ENCODE assay signal across 1 cellular context in the genomic region with DNA sequence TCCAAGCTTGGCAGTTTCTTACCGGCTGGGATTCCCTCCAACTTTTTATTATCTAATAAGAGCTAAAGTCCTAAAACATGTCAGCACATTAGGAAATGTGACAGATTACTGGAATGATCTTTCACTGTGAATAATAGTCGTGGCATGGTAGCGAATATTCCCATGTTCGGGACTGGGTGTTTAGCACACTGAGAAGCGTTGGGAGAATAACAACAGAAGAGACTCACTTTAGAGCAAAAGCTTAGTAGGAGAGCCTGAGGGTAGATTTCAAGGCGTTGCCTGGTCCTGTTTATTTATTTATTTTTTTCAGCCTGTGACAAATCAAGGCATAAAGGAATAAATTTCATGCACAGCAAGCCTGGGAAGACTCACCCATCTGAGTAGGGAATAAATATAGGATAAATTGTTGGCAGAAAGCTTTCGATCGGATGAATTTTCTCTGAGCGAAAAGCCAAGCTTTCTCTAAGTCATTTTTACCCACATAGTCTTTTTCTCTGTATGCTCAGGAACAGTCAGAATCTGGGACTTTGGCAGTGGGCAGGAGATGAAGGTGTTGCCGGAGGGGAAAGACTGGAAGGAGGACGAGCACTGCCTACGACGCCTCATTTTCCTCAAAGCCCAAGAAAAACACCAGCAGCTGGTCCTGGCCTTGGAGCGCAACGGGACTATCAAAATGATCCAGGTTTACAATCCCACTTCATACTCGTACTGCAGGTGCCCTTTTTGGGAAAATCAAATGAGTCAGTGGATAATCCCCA.
TF ChIP-seq lines count a peak whose summit lies in the region.

No MANE protein-coding gene starts in this region.

TF ChIP-seq in H1, 55 proteins besides CTCF, POLR2A, EP300 and RAD21:
- TF ChIP-seq TEAD4 (IDR thresholded peaks at IDR 0.05; ENCODE audit: low read depth, low read length) (no peak), POU5F1 (IDR thresholded peaks at IDR 0.05; ENCODE audit: low read depth, low read length) (no peak), SIRT6 (IDR thresholded peaks at IDR 0.05; ENCODE audit: low read length) (no peak), TCF12 (IDR thresholded peaks at IDR 0.05; ENCODE audit: low read depth, low read length) (no peak), SUZ12 (IDR thresholded peaks at IDR 0.05; ENCODE audit: low read length) (no peak), ASH2L (IDR thresholded peaks at IDR 0.05; ENCODE audit: low read length) (no peak), KDM4A (IDR thresholded peaks at IDR 0.05; ENCODE audit: low read depth, low read length, severe bottlenecking) (no peak)
